ENCODE assay signal across 17 cellular contexts in genomic region chr7:156929789-156930539, GRCh38. TPM values are rescaled to one million over a fixed set of nuclear protein-coding genes. Genes with fewer than 3 reads are reported as not detected.
DNase-seq lines count a peak whose midpoint lies in the region; ATAC-seq, FAIRE-seq and TF ChIP-seq lines count a peak whose summit lies in the region.
"Had no signal": no experiment of that assay in that cellular context is flagged by ENCODE, and none has a peak within 500 bp of the region (broad histone marks: within the 10 kb centered on the region; RNA-seq: fewer than 3 reads in every experiment).

No MANE protein-coding gene starts in this region.

- no peaks in the 10 kb centered on the region for H3K36me3 ChIP-seq in GM12878 (ENCODE audit: control insufficient read depth in 2 of 2, insufficient read depth in 2 of 2, low read length in 1 of 2)
- H3K36me3 ChIP-seq: right atrium auricular region, thyroid gland had no signal

- in situ Hi-C loops in GM12878 (cut with MboI), result no loop called here

- TF ChIP-seq CTCF in GM12878 (IDR thresholded peaks at IDR 0.05 in 2 of 3, conservative IDR thresholded peaks at IDR 0.05 in 1 of 3; ENCODE audit: control insufficient read depth in 2 of 3, extremely low read depth in 1 of 3, insufficient read depth in 1 of 3, low read depth in 3 of 3, low read length in 3 of 3), result no peak

- H3K9ac ChIP-seq in GM12878 (ENCODE audit: control insufficient read depth, insufficient read depth, low read length), result no peak overlapping the region

- H3K9me3 Mint-ChIP-seq in activated naive CD4-positive, alpha-beta T cell treated with anti-CD3 and anti-CD28 coated beads, Interleukin-2, amount 50 U/mL, for 24 hours, result no peaks in the 10 kb centered on the region
- H3K9me3 Mint-ChIP-seq in stimulated activated effector memory CD8-positive, alpha-beta T cell treated with anti-CD3 and anti-CD28 coated beads, Interleukin-12 subunit alpha, Interleukin-12 subunit beta, amount 100 ng/mL, for 72 hours, result no peaks in the 10 kb centered on the region
- H3K9me3 Mint-ChIP-seq in activated T-helper 2 cell treated with anti-CD3 and anti-CD28 coated beads, Interferon-gamma antibody, Interleukin-2, Interleukin-4, amounts not matched to agents 10 μg/mL and 5 μg/mL and 100 μg/mL, durations not matched to agents 14 hours and 24 hours and 36 hours, result no peaks in the 10 kb centered on the region

- no peaks in the 10 kb centered on the region for H3K36me3 Mint-ChIP-seq in activated naive CD4-positive, alpha-beta T cell treated with anti-CD3 and anti-CD28 coated beads, Interleukin-2, amount 50 U/mL, for 24 hours
- H3K36me3 Mint-ChIP-seq in stimulated activated effector memory CD8-positive, alpha-beta T cell treated with anti-CD3 and anti-CD28 coated beads, Interleukin-12 subunit alpha, Interleukin-12 subunit beta, amount 100 ng/mL, for 72 hours, result no peaks in the 10 kb centered on the region
- H3K36me3 Mint-ChIP-seq in activated T-helper 2 cell treated with anti-CD3 and anti-CD28 coated beads, Interferon-gamma antibody, Interleukin-2, Interleukin-4, amounts not matched to agents 10 μg/mL and 5 μg/mL and 100 μg/mL, durations not matched to agents 14 hours and 24 hours and 36 hours (ENCODE audit: low read depth), result no peaks in the 10 kb centered on the region

- FAIRE-seq in GM12878 (lab: Jason Lieb, UNC), result no peak
- FAIRE-seq: G401.6, HTR-8/SVneo had no signal

- SMC1A ChIA-PET in GM12878 (lab: Charles Lee; ENCODE audit: uncharacterized antibody, unreplicated experiment), result interaction anchor here (1.0 kb wide), 1 partner anchor 10 kb away, joined by 4 read pairs; no protein-coding TSS in a partner anchor

- RAD21 ChIA-PET in GM12878 (lab: Charles Lee; ENCODE audit: unreplicated experiment), result no interaction called here

- peaks cover 19% of the 10 kb centered on the region for H3K4me1 Mint-ChIP-seq in activated naive CD4-positive, alpha-beta T cell treated with anti-CD3 and anti-CD28 coated beads, Interleukin-2, amount 50 U/mL, for 24 hours
- H3K4me1 Mint-ChIP-seq in stimulated activated effector memory CD8-positive, alpha-beta T cell treated with anti-CD3 and anti-CD28 coated beads, Interleukin-12 subunit alpha, Interleukin-12 subunit beta, amount 100 ng/mL, for 72 hours, result peaks cover 21% of the 10 kb centered on the region
- H3K4me1 Mint-ChIP-seq in activated T-helper 2 cell treated with anti-CD3 and anti-CD28 coated beads, Interferon-gamma antibody, Interleukin-2, Interleukin-4, amounts not matched to agents 10 μg/mL and 5 μg/mL and 100 μg/mL, durations not matched to agents 14 hours and 24 hours and 36 hours (ENCODE audit: low read depth), result peaks cover 16% of the 10 kb centered on the region
- H3K4me1 Mint-ChIP-seq: B cell had no signal

- no peaks in the 10 kb centered on the region for H4K20me1 ChIP-seq in GM12878 (ENCODE audit: control insufficient read depth, insufficient read depth)

- POLR2A ChIA-PET in GM12878 (lab: Charles Lee), result no interaction called here

- WGBS in GM12878 (ENCODE audit: insufficient coverage, insufficient replicate concordance, low lambda C conversion rate, missing lambda C conversion rate), result 27% methylated on average over 16 of the region's 16 CpGs

- H3K27ac Mint-ChIP-seq in activated naive CD4-positive, alpha-beta T cell treated with anti-CD3 and anti-CD28 coated beads, Interleukin-2, amount 50 U/mL, for 24 hours, result peak overlapping the region; percentile 62
- no peak overlapping the region for H3K27ac Mint-ChIP-seq in stimulated activated effector memory CD8-positive, alpha-beta T cell treated with anti-CD3 and anti-CD28 coated beads, Interleukin-12 subunit alpha, Interleukin-12 subunit beta, amount 100 ng/mL, for 72 hours
- no peak overlapping the region for H3K27ac Mint-ChIP-seq in activated T-helper 2 cell treated with anti-CD3 and anti-CD28 coated beads, Interferon-gamma antibody, Interleukin-2, Interleukin-4, amounts not matched to agents 10 μg/mL and 5 μg/mL and 100 μg/mL, durations not matched to agents 14 hours and 24 hours and 36 hours
- H3K27ac Mint-ChIP-seq: B cell had no signal

- H3K27me3 Mint-ChIP-seq in activated naive CD4-positive, alpha-beta T cell treated with anti-CD3 and anti-CD28 coated beads, Interleukin-2, amount 50 U/mL, for 24 hours, result peaks cover 1% of the 10 kb centered on the region
- peaks cover 39% of the 10 kb centered on the region for H3K27me3 Mint-ChIP-seq in activated T-helper 2 cell treated with anti-CD3 and anti-CD28 coated beads, Interferon-gamma antibody, Interleukin-2, Interleukin-4, amounts not matched to agents 10 μg/mL and 5 μg/mL and 100 μg/mL, durations not matched to agents 14 hours and 24 hours and 36 hours (ENCODE audit: low read depth)

- no peak overlapping the region for H3K4me3 Mint-ChIP-seq in activated naive CD4-positive, alpha-beta T cell treated with anti-CD3 and anti-CD28 coated beads, Interleukin-2, amount 50 U/mL, for 24 hours
- no peak overlapping the region for H3K4me3 Mint-ChIP-seq in stimulated activated effector memory CD8-positive, alpha-beta T cell treated with anti-CD3 and anti-CD28 coated beads, Interleukin-12 subunit alpha, Interleukin-12 subunit beta, amount 100 ng/mL, for 72 hours
- no peak overlapping the region for H3K4me3 Mint-ChIP-seq in activated T-helper 2 cell treated with anti-CD3 and anti-CD28 coated beads, Interferon-gamma antibody, Interleukin-2, Interleukin-4, amounts not matched to agents 10 μg/mL and 5 μg/mL and 100 μg/mL, durations not matched to agents 14 hours and 24 hours and 36 hours (ENCODE audit: low read depth)
- H3K4me3 Mint-ChIP-seq: B cell had no signal

- H3K9me3 ChIP-seq in GM12878 (replicated peaks; ENCODE audit: control insufficient read depth, insufficient read depth, low read length), result no peaks in the 10 kb centered on the region
- H3K9me3 ChIP-seq: right atrium auricular region, thyroid gland had no signal

- no peaks in the 10 kb centered on the region for H3K4me1 ChIP-seq in GM12878 (ENCODE audit: control insufficient read depth, insufficient read depth, low read length)
- H3K4me1 ChIP-seq: right atrium auricular region, thyroid gland had no signal

- no peaks in the 10 kb centered on the region; a peak in 1 of 4 replicates for H3K27me3 ChIP-seq in GM12878 (replicated peaks in 1 of 2; ENCODE audit: control insufficient read depth in 2 of 2, insufficient read depth in 2 of 2, low read length in 1 of 2)
- H3K27me3 ChIP-seq: right atrium auricular region, thyroid gland had no signal

- no peak for TF ChIP-seq EP300 in GM12878 (IDR thresholded peaks at IDR 0.05; ENCODE audit: borderline replicate concordance in 1 of 2, control insufficient read depth in 1 of 2, low read depth in 2 of 2, low read length in 2 of 2)

- CTCF ChIA-PET in GM12878 (lab: Yijun Ruan, JAX), result no interaction called here

- no peak for TF ChIP-seq RAD21 in GM12878 (IDR thresholded peaks at IDR 0.05; ENCODE audit: insufficient read depth, low read depth, low read length)

- no TSS peak for BruUV-seq in GM12878 (replicated peaks; lab: Mats Ljungman, UMichigan)

- no peak overlapping the region for H3K27ac ChIP-seq in GM12878 (ENCODE audit: control insufficient read depth, insufficient read depth)
- H3K27ac ChIP-seq: right atrium auricular region, thyroid gland had no signal

- no peak overlapping the region for H2AFZ ChIP-seq in GM12878 (ENCODE audit: control insufficient read depth, low read depth, low read length)

- no peak overlapping the region for H3K4me2 ChIP-seq in GM12878 (ENCODE audit: control insufficient read depth, insufficient read depth)

- intact Hi-C loops in GM12878 (cut with micrococcal nuclease; ENCODE audit: unreplicated experiment), result no loop called here
- intact Hi-C loops in activated T-helper 2 cell treated with anti-CD3 and anti-CD28 coated beads, Interferon-gamma antibody, Interleukin-2, Interleukin-4, amounts not matched to agents 10 μg/mL and 5 μg/mL and 100 μg/mL, durations not matched to agents 14 hours and 24 hours and 36 hours (cut with micrococcal nuclease), result no loop called here

- no peak overlapping the region for H3K4me3 ChIP-seq in GM12878
- H3K4me3 ChIP-seq: right atrium auricular region, thyroid gland had no signal

- H3K79me2 ChIP-seq in GM12878 (ENCODE audit: control insufficient read depth, insufficient read depth, low read length), result no peaks in the 10 kb centered on the region

- TF ChIP-seq POLR2A in GM12878 (IDR thresholded peaks at IDR 0.05; ENCODE audit: low read depth, low read length), result no peak

- no peak for DNase-seq in activated naive CD4-positive, alpha-beta T cell treated with Interleukin-2 at 50 U/mL for 16 hours
- peak; percentile 28 for DNase-seq in T follicular helper cell (ENCODE audit: low read depth)
- no peak for DNase-seq in GM12878 (ENCODE audit: low read depth, low spot score)
- no peak for DNase-seq in stimulated activated effector memory CD8-positive, alpha-beta T cell treated with anti-CD3 and anti-CD28 coated beads, Interleukin-12 subunit alpha, Interleukin-12 subunit beta, amount 100 ng/mL, for 72 hours (ENCODE audit: low spot score in 2 of 2)
- DNase-seq in activated T-helper 2 cell treated with anti-CD3 and anti-CD28 coated beads, Interferon-gamma antibody, Interleukin-2, Interleukin-4, amounts not matched to agents 10 μg/mL and 5 μg/mL and 100 μg/mL, durations not matched to agents 14 hours and 24 hours and 36 hours (ENCODE audit: low spot score), result no peak
- DNase-seq: erythroblast, left colon, NCI-H526 treated with DMSO at 0.1 percent for 48 hours, SIG-M5, thyroid gland had no signal

- ATAC-seq in GM12878, result peak; percentile 72
- ATAC-seq in stimulated activated effector memory CD8-positive, alpha-beta T cell treated with anti-CD3 and anti-CD28 coated beads, Interleukin-12 subunit alpha, Interleukin-12 subunit beta, amount 100 ng/mL, for 72 hours, result peak; percentile 44
- ATAC-seq in GM21447 (IDR thresholded peaks at IDR 0.05; ENCODE audit: unreplicated experiment), result no peak
- no peak for ATAC-seq in HG03521 (IDR thresholded peaks at IDR 0.05; ENCODE audit: unreplicated experiment)
- ATAC-seq: left colon had no signal

RNA-seq across cellular contexts. Expression of gene NOM1, which starts 19.5 kb away (rescaled TPM):
- total RNA-seq in GM12878 (2013; cell fraction: nucleolus; rRNA removed), result 77.9 and 79.1 TPM in 2 replicates
- 17.6 and 19.0 TPM in 2 replicates for total RNA-seq in GM12878 (2014; rRNA removed)
- total RNA-seq in GM12878 (2014; rRNA removed; fragmentation: Illumina TruSeq; extraction: Trizol), result 13.1 and 18.1 TPM in 2 replicates
- total RNA-seq in GM12878 (2021), result 18.3 and 20.1 TPM in 2 replicates
- polyA plus RNA-seq in GM12878 (2011; ENCODE audit: low read depth), result 8.6 TPM
- polyA plus RNA-seq in GM12878 (2011; rRNA removed), result 15.7 and 18.0 TPM in 2 replicates
- polyA plus RNA-seq in GM12878 (2011; cell fraction: cytosol; rRNA removed), result 12.9 and 14.4 TPM in 2 replicates
- polyA plus RNA-seq in GM12878 (2011; cell fraction: nucleus; rRNA removed), result 31.6 and 44.3 TPM in 2 replicates
- 11.9 and 14.8 TPM in 2 replicates for polyA plus RNA-seq in GM12878 (2012)
- polyA plus RNA-seq in GM12878 (2014; fragmentation: Illumina TruSeq; extraction: Trizol), result 18.2 and 21.6 TPM in 2 replicates
- 1 to 10 TPM; 2.9 to 4.2 TPM for polyA plus RNA-seq in GM12878 (2014; fragmentation: Nextera tagmentation; extraction: Ambion mirVana)
- 20.8 and 21.3 TPM in 2 replicates for polyA plus RNA-seq in GM12878 (2014; rRNA removed)
- polyA plus RNA-seq in GM12878 (2016; fragmentation: Nextera tagmentation; extraction: Ambion mirVana), result 10 to 100 TPM; 12.7 to 13.9 TPM
- 18.7 and 20.2 TPM in 2 replicates for polyA minus RNA-seq in GM12878 (2011; rRNA and poly(A)+ RNA removed)
- polyA minus RNA-seq in GM12878 (2011; cell fraction: cytosol; rRNA and poly(A)+ RNA removed), result 12.0 and 14.8 TPM in 2 replicates
- polyA minus RNA-seq in GM12878 (2011; cell fraction: nucleus; rRNA and poly(A)+ RNA removed), result 18.6 and 34.3 TPM in 2 replicates
- total RNA-seq in activated T-helper 2 cell treated with anti-CD3 and anti-CD28 coated beads, Interferon-gamma antibody, Interleukin-2, Interleukin-4, amounts not matched to agents 10 μg/mL and 5 μg/mL and 100 μg/mL, durations not matched to agents 14 hours and 24 hours and 36 hours, result 46.7 and 47.2 TPM in 2 replicates

RNA-seq across cellular contexts. Expression of gene LMBR1, which starts 37.0 kb away (rescaled TPM):
- total RNA-seq in GM12878 (2013; cell fraction: nucleolus; rRNA removed), result 221 and 240 TPM in 2 replicates
- total RNA-seq in GM12878 (2014; rRNA removed) (49.0 and 63.5 TPM in 2 replicates), GM12878 (2014; rRNA removed; fragmentation: Illumina TruSeq; extraction: Trizol) (27.1 and 28.3 TPM in 2 replicates), GM12878 (2021) (44.4 and 52.9 TPM in 2 replicates)
- polyA plus RNA-seq in GM12878 (2011; ENCODE audit: low read depth), result 11.0 TPM
- polyA plus RNA-seq in GM12878 (2011; rRNA removed) (29.1 and 43.4 TPM in 2 replicates), GM12878 (2014; fragmentation: Illumina TruSeq; extraction: Trizol) (28.4 and 33.4 TPM in 2 replicates), GM12878 (2014; fragmentation: Nextera tagmentation; extraction: Ambion mirVana) (1 to 10 TPM; 4.0 to 7.5 TPM), GM12878 (2014; rRNA removed) (24.7 and 27.4 TPM in 2 replicates), GM12878 (2016; fragmentation: Nextera tagmentation; extraction: Ambion mirVana) (10 to 100 TPM; 44.2 to 46.5 TPM)
- 21.4 and 23.7 TPM in 2 replicates for polyA plus RNA-seq in GM12878 (2011; cell fraction: cytosol; rRNA removed)
- 50.8 and 52.8 TPM in 2 replicates for polyA plus RNA-seq in GM12878 (2011; cell fraction: nucleus; rRNA removed)
- 14.0 and 19.9 TPM in 2 replicates for polyA plus RNA-seq in GM12878 (2012)
- polyA minus RNA-seq in GM12878 (2011; rRNA and poly(A)+ RNA removed), result 70.2 and 78.6 TPM in 2 replicates
- polyA minus RNA-seq in GM12878 (2011; cell fraction: cytosol; rRNA and poly(A)+ RNA removed), result 18.4 and 19.6 TPM in 2 replicates
- polyA minus RNA-seq in GM12878 (2011; cell fraction: nucleus; rRNA and poly(A)+ RNA removed), result 85.7 and 148 TPM in 2 replicates
- total RNA-seq in activated T-helper 2 cell treated with anti-CD3 and anti-CD28 coated beads, Interferon-gamma antibody, Interleukin-2, Interleukin-4, amounts not matched to agents 10 μg/mL and 5 μg/mL and 100 μg/mL, durations not matched to agents 14 hours and 24 hours and 36 hours, result 60.5 and 61.7 TPM in 2 replicates

Comparison
In these comparisons a context has a peak if more than half of its experiments do, and no peak if none do; other contexts are left out.
1. ATAC-seq: peak in GM12878 (single experiment) and stimulated activated effector memory CD8-positive, alpha-beta T cell treated with anti-CD3 and anti-CD28 coated beads, Interleukin-12 subunit alpha, Interleukin-12 subunit beta, amount 100 ng/mL, for 72 hours (single experiment); none in GM21447 (single experiment) and HG03521 (single experiment).